In the genomic region with DNA sequence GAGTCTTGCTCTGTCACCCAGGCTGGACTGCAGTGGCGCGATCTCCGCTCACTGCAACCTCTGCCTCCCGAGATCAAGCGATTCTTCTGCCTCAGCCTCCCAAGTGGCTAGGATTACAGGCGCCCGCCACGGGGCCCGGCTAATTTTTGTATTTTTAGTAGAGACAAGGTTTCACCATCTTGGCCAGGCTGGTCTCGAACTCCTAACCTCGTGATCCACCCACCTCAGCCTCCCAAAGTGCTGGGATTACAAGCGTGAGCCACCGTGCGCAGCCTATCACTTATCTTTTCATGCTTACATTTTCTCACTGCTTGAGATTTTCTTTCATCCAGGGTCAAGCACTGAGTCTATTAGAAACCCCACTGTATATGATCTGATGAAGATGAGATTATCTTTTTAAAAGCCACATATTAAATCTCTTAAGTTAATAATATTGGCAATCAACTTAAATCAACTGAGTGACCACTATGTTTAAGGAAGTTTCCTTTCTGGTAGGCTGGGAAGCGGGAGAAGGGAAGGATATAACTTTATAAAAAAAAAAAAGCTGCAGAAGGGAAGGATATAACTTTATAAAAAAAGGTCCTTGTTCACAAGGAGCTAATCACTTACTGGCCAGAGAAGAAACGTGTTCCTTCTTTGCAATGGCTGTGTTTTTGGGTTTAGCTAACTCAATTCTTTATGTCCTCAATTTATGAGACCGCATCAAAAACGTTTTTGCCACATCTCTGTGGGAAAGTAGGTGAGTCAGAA, we compare ENCODE assay signal across 8 cellular contexts. TPM values are rescaled to one million over a fixed set of nuclear protein-coding genes. Genes with fewer than 3 reads are reported as not detected.
DNase-seq lines count a peak whose midpoint lies in the region; ATAC-seq and TF ChIP-seq lines count a peak whose summit lies in the region.

No MANE protein-coding gene starts in this region.

- no peak for TF ChIP-seq EP300 in sigmoid colon (IDR thresholded peaks at IDR 0.05)

- BruUV-seq in OCI-LY7 (replicated peaks; lab: Mats Ljungman, UMichigan), result no TSS peak

- H2AFZ ChIP-seq in OCI-LY7 (ENCODE audit: low read length), result peak overlapping the region; percentile 76; the same call in 1 of the 2 replicates

- TF ChIP-seq POLR2A in sigmoid colon (IDR thresholded peaks at IDR 0.05), result no peak

- H3K27ac ChIP-seq in OCI-LY7 (ENCODE audit: low read depth, low read length, poor library complexity, severe bottlenecking) (peak overlapping the region; percentile 100), sigmoid colon (peak overlapping the region; percentile 92 to 100 (median 98))

- no peaks in the 10 kb centered on the region for H3K27me3 ChIP-seq in GM06990 (replicated peaks; ENCODE audit: control insufficient read depth, insufficient read depth, low read length)
- H3K27me3 ChIP-seq in sigmoid colon, result no peaks in the 10 kb centered on the region
- H3K27me3 ChIP-seq in HAP-1 (ENCODE audit: low read depth), result no peaks in the 10 kb centered on the region

- peak overlapping the region; percentile 71 for H3K4me2 ChIP-seq in OCI-LY7 (ENCODE audit: low read length)

- ATAC-seq in effector memory CD8-positive, alpha-beta T cell (replicated peaks), result no peak
- no peak for ATAC-seq in GM19463 (IDR thresholded peaks at IDR 0.05; ENCODE audit: unreplicated experiment)
- ATAC-seq in GM18867 (IDR thresholded peaks at IDR 0.05; ENCODE audit: unreplicated experiment), result no peak

- peak overlapping the region; percentile 99 for H3K27ac Mint-ChIP-seq in effector memory CD8-positive, alpha-beta T cell

- peak overlapping the region; percentile 93 to 96 for H3K4me3 Mint-ChIP-seq in effector memory CD8-positive, alpha-beta T cell

- no peaks in the 10 kb centered on the region for H3K9me2 ChIP-seq in OCI-LY7 (ENCODE audit: insufficient read depth, low read length)

- peaks cover 19 to 20% of the 10 kb centered on the region in 2 donors for H3K4me1 Mint-ChIP-seq in effector memory CD8-positive, alpha-beta T cell (ENCODE audit: low read depth in 2 of 2)

- peaks cover 6% of the 10 kb centered on the region; the same call in 1 of the 2 replicates for H4K20me1 ChIP-seq in OCI-LY7 (ENCODE audit: insufficient read depth, low read length)

- H3K9me3 ChIP-seq in OCI-LY7 (ENCODE audit: low read length) (no peaks in the 10 kb centered on the region; the same call in 1 of the 2 replicates), sigmoid colon (no peaks in the 10 kb centered on the region), HAP-1 (no peaks in the 10 kb centered on the region)

- CTCF ChIA-PET in OCI-LY7 (lab: Charles Lee; ENCODE audit: unreplicated experiment), result interaction anchor here (1.3 kb wide), 1 partner anchor 35 kb away, joined by 6 read pairs; no protein-coding TSS in a partner anchor

- peaks cover 45% of the 10 kb centered on the region for H3K36me3 Mint-ChIP-seq in effector memory CD8-positive, alpha-beta T cell (ENCODE audit: insufficient read depth)

- no peaks in the 10 kb centered on the region for H3K36me3 ChIP-seq in GM06990 (ENCODE audit: control insufficient read depth, insufficient read depth, low read length)
- H3K36me3 ChIP-seq in OCI-LY7 (ENCODE audit: insufficient read depth, low read length), result peaks cover 35% of the 10 kb centered on the region
- peaks cover 0 to 21% (median 3%) of the 10 kb centered on the region in 4 donors for H3K36me3 ChIP-seq in sigmoid colon
- H3K36me3 ChIP-seq in HAP-1 (replicated peaks), result peaks cover 18% of the 10 kb centered on the region

- H3K4me1 ChIP-seq in OCI-LY7 (ENCODE audit: insufficient read depth, low read length, poor library complexity, severe bottlenecking), result peaks cover 70% of the 10 kb centered on the region
- peaks cover 0 to 23% (median 18%) of the 10 kb centered on the region in 4 donors for H3K4me1 ChIP-seq in sigmoid colon
- peaks cover 6% of the 10 kb centered on the region; the same call in 1 of the 2 replicates for H3K4me1 ChIP-seq in HAP-1

- H3K4me3 ChIP-seq in GM06990 (replicated peaks; ENCODE audit: low read depth, low read length), result peak overlapping the region; percentile 63
- peak overlapping the region; percentile 99 for H3K4me3 ChIP-seq in OCI-LY7 (ENCODE audit: low read depth, low read length, poor library complexity, severe bottlenecking)
- H3K4me3 ChIP-seq in sigmoid colon, result peak overlapping the region in 2 of 4 donors; percentile 61 to 98
- H3K4me3 ChIP-seq in HAP-1, result no peak overlapping the region

- H3K79me2 ChIP-seq in OCI-LY7 (ENCODE audit: insufficient read depth, low read depth, low read length), result peaks cover 37% of the 10 kb centered on the region

- in situ Hi-C loops in HAP-1 (cut with MboI; ENCODE audit: low sequenced_read_pairs), result no loop called here

- H3K27me3 Mint-ChIP-seq in effector memory CD8-positive, alpha-beta T cell, result no peaks in the 10 kb centered on the region

- intact Hi-C loops in OCI-LY7 (cut with micrococcal nuclease; ENCODE audit: unreplicated experiment), result loop anchor here (1.0 to 5.0 kb wide), 3 partner anchors 34 to 119 kb away; a partner anchor contains a TSS
- intact Hi-C loops in sigmoid colon (cut with DNase I), result loop anchor here (5.0 to 10.0 kb wide), 2 partner anchors 194 to 1542 kb away; a partner anchor contains a TSS

- no peaks in the 10 kb centered on the region for H3K9me3 Mint-ChIP-seq in effector memory CD8-positive, alpha-beta T cell

- peak; percentile 17 for DNase-seq in GM06990 (ENCODE audit: extremely low read depth, insufficient read length)
- peak; percentile 30 for DNase-seq in OCI-LY7 (ENCODE audit: low spot score)
- no peak for DNase-seq in effector memory CD8-positive, alpha-beta T cell
- DNase-seq in sigmoid colon, result no peak
- DNase-seq in HAP-1 (ENCODE audit: low spot score in 2 of 2), result no peak
- DNase-seq in activated gamma-delta T cell (lab: John Stamatoyannopoulos, UW), result no peak

- TF ChIP-seq CTCF in GM06990 (IDR thresholded peaks at IDR 0.05; ENCODE audit: insufficient read depth, low read length, poor library complexity, severe bottlenecking) (no peak), OCI-LY7 (conservative IDR thresholded peaks at IDR 0.05; ENCODE audit: low read length) (no peak), sigmoid colon (IDR thresholded peaks at IDR 0.05) (no peak)

- POLR2A ChIA-PET in OCI-LY7 (lab: Charles Lee), result interaction anchor here (1.0 to 3.2 kb wide), 12 partner anchors 10 to 468 kb away, joined by 3 to 48 read pairs (median 7); a partner anchor contains a TSS

- 82 to 85% methylated on average over 18 of the region's 18 CpGs for WGBS in sigmoid colon, 2 donors

RNA-seq across cellular contexts. Expression of a gene that starts 1.3 kb away (rescaled TPM):
- 143 and 229 TPM in 2 replicates for total RNA-seq in OCI-LY7 (2014; rRNA removed; shearing (Covaris generic))
- total RNA-seq in OCI-LY7 (2022) (318 and 366 TPM in 2 replicates), sigmoid colon (10 to 100 TPM; 44.2 to 55.4 (median 47.8) TPM)
- polyA plus RNA-seq in sigmoid colon, result 10 to 100 TPM in 2 of 3 donors, 1 to 10 TPM in 1; 6.0 to 34.5 (median 20.8) TPM

Comparison
In these comparisons a context has a peak if more than half of its experiments do, and no peak if none do; other contexts are left out.
1. DNase-seq: peak in GM06990 (single experiment) and OCI-LY7 (single experiment); none in effector memory CD8-positive, alpha-beta T cell (0 of 3), sigmoid colon (single experiment), HAP-1 (0 of 2) and activated gamma-delta T cell (single experiment).